ENCODE assay signal across 16 cellular contexts in genomic region chr18:11859282-11859797, GRCh38. TPM values are rescaled to one million over a fixed set of nuclear protein-coding genes. Genes with fewer than 3 reads are reported as not detected.
DNase-seq lines count a peak whose midpoint lies in the region; FAIRE-seq and TF ChIP-seq lines count a peak whose summit lies in the region.
"Had no signal": no experiment of that assay in that cellular context is flagged by ENCODE, and none has a peak within 500 bp of the region (broad histone marks: within the 10 kb centered on the region; RNA-seq: fewer than 3 reads in every experiment).

No MANE protein-coding gene starts in this region.

- H2BK15ac ChIP-seq in H1 (ENCODE audit: low read length) = peak overlapping the region; percentile 94; the same call in 1 of the 2 replicates

- H3K27me3 ChIP-seq in ACC112 (ENCODE audit: insufficient read depth, low read length) = no peaks in the 10 kb centered on the region
- H3K27me3 ChIP-seq in H1 (replicated peaks in 1 of 4; ENCODE audit: control insufficient read depth in 3 of 4, extremely low read depth in 1 of 4, insufficient read depth in 3 of 4, low read length in 3 of 4) = no peaks in the 10 kb centered on the region
- H3K27me3 ChIP-seq in trophoblast cell (ENCODE audit: insufficient read depth, low read length) = no peaks in the 10 kb centered on the region
- H3K27me3 ChIP-seq in MM.1S (replicated peaks; ENCODE audit: insufficient read depth, low read length) = no peaks in the 10 kb centered on the region
- H3K27me3 ChIP-seq: right atrium auricular region had no signal

- H2BK120ac ChIP-seq in H1 (replicated peaks; ENCODE audit: low read depth, low read length) (no peak overlapping the region), trophoblast cell (ENCODE audit: insufficient read depth, low read length, poor library complexity) (peak overlapping the region; percentile 12)

- H3K18ac ChIP-seq in H1 (ENCODE audit: extremely low read depth, low read length) (0 out of 2 replicates have a peak overlapping the region, but pooled peaks have one; percentile 29), trophoblast cell (ENCODE audit: low read length) (no peak overlapping the region)

- H3K27ac ChIP-seq in ACC112 (ENCODE audit: low read depth, low read length) (peak overlapping the region; percentile 97), H1 (ENCODE audit: low read depth, low read length) (no peak overlapping the region), trophoblast cell (ENCODE audit: low read depth, low read length) (no peak overlapping the region), MM.1S (ENCODE audit: low read length) (no peak overlapping the region)
- H3K27ac ChIP-seq: KMS-11, left ventricle myocardium inferior had no signal

- no peak for FAIRE-seq in H1 (lab: Jason Lieb, UNC)

- no peaks in the 10 kb centered on the region for H3K9me3 ChIP-seq in H1 (ENCODE audit: insufficient read depth in 2 of 2, low read depth in 1 of 2, low read length in 1 of 2)
- H3K9me3 ChIP-seq in trophoblast cell (ENCODE audit: insufficient read depth, low read depth, low read length) = no peaks in the 10 kb centered on the region
- no peaks in the 10 kb centered on the region for H3K9me3 ChIP-seq in MM.1S (replicated peaks; ENCODE audit: insufficient read depth, low read length)
- H3K9me3 ChIP-seq: left ventricle myocardium inferior, right atrium auricular region had no signal

- no peaks in the 10 kb centered on the region for H3F3A ChIP-seq in MM.1S (ENCODE audit: insufficient read depth, low read length)

- H3K79me1 ChIP-seq in H1 (ENCODE audit: low read depth, low read length) (no peaks in the 10 kb centered on the region; the same call in 1 of the 2 replicates), trophoblast cell (ENCODE audit: low read length) (peaks cover 18% of the 10 kb centered on the region)

- no peak overlapping the region for H2AFZ ChIP-seq in ACC112 (ENCODE audit: low read length, unreplicated experiment)
- H2AFZ ChIP-seq in H1 (ENCODE audit: low read length) = no peak overlapping the region
- H2AFZ ChIP-seq in trophoblast cell (ENCODE audit: insufficient read depth, low read length, poor library complexity) = peak overlapping the region; percentile 11
- no peak overlapping the region for H2AFZ ChIP-seq in MM.1S (ENCODE audit: low read length)

- H3K79me2 ChIP-seq in ACC112 (ENCODE audit: control insufficient read depth, insufficient read depth, low read length, unreplicated experiment) (peaks cover 3% of the 10 kb centered on the region), H1 (ENCODE audit: control insufficient read depth in 1 of 2, insufficient read depth in 2 of 2, low read length in 2 of 2) (no peaks in the 10 kb centered on the region), trophoblast cell (ENCODE audit: control insufficient read depth, insufficient read depth, low read length, poor library complexity) (no peaks in the 10 kb centered on the region), MM.1S (ENCODE audit: low read length) (no peaks in the 10 kb centered on the region)

- H4K5ac ChIP-seq in H1 (ENCODE audit: insufficient read length, low read depth, low read length) = no peak overlapping the region

- DNase-seq in HT1080 (ENCODE audit: low read depth) (peak; percentile 17), H1 (ENCODE audit: low read depth in 1 of 2, low spot score in 2 of 2) (peak in 1 of 2 experiments; percentile 33), trophoblast cell (peak; percentile 92 to 98), MM.1S (no peak), DMS53 treated with DMSO at 0.1 percent for 48 hours (lab: John Stamatoyannopoulos, UW; ENCODE audit: unreplicated experiment) (no peak)
- DNase-seq in T-helper 2 cell treated with Interferon-gamma antibody and Interleukin-4, amounts not matched to agents 5 μg/mL and 100 μg/mL, for 36 hours (ENCODE audit: low spot score) = no peak
- no peak for DNase-seq in activated CD4-positive, alpha-beta memory T cell treated with anti-CD3 and anti-CD28 coated beads, Interleukin-2, amount 10 ng/mL, durations not matched to agents 7 days and 5 days
- DNase-seq: hippocampal formation; left ventricle myocardium inferior; natural killer cell; NCI-H1436; NCI-H345; stimulated activated naive CD8-positive, alpha-beta T cell treated with anti-CD3 and anti-CD28 coated beads, Interleukin-15, amount 100 ng/mL, for 72 hours had no signal

- H3K56ac ChIP-seq in H1 (replicated peaks; ENCODE audit: insufficient read length, low read depth, low read length) = no peak overlapping the region

- H4K91ac ChIP-seq in H1 (replicated peaks; ENCODE audit: insufficient read length, low read length) = no peak overlapping the region
- H4K91ac ChIP-seq in trophoblast cell (ENCODE audit: low read depth, low read length) = peak overlapping the region; percentile 41

- H3K9me3 Mint-ChIP-seq in T-helper 2 cell treated with Interferon-gamma antibody and Interleukin-4, amounts not matched to agents 5 μg/mL and 100 μg/mL, for 36 hours = no peaks in the 10 kb centered on the region
- no peaks in the 10 kb centered on the region for H3K9me3 Mint-ChIP-seq in activated CD4-positive, alpha-beta memory T cell treated with anti-CD3 and anti-CD28 coated beads, Interleukin-2, amount 10 ng/mL, durations not matched to agents 7 days and 5 days
- H3K9me3 Mint-ChIP-seq: natural killer cell; stimulated activated naive CD8-positive, alpha-beta T cell treated with anti-CD3 and anti-CD28 coated beads, Interleukin-15, amount 100 ng/mL, for 72 hours had no signal

- no peak overlapping the region for H3K9ac ChIP-seq in H1 (replicated peaks in 1 of 4; ENCODE audit: extremely low read depth in 1 of 4, low read depth in 3 of 4, low read length in 3 of 4)
- no peak overlapping the region for H3K9ac ChIP-seq in trophoblast cell (ENCODE audit: low read length)
- H3K9ac ChIP-seq in MM.1S (ENCODE audit: low read length) = no peak overlapping the region
- H3K9ac ChIP-seq: KMS-11 had no signal

- H4K20me1 ChIP-seq in H1 (replicated peaks in 1 of 2; ENCODE audit: control insufficient read depth in 1 of 2, insufficient read depth in 2 of 2, low read length in 2 of 2) = no peaks in the 10 kb centered on the region
- H4K20me1 ChIP-seq in MM.1S (ENCODE audit: insufficient read depth, low read length) = no peaks in the 10 kb centered on the region

- H3K36me3 ChIP-seq in ACC112 (ENCODE audit: insufficient read depth, low read length) (no peaks in the 10 kb centered on the region), H1 (ENCODE audit: control insufficient read depth in 2 of 4, insufficient read depth in 4 of 4, low read length in 3 of 4) (no peaks in the 10 kb centered on the region), trophoblast cell (ENCODE audit: control insufficient read depth in 1 of 2, insufficient read depth in 2 of 2, low read length in 2 of 2) (no peaks in the 10 kb centered on the region), MM.1S (replicated peaks; ENCODE audit: insufficient read depth, low read length) (no peaks in the 10 kb centered on the region)
- H3K36me3 ChIP-seq: right atrium auricular region had no signal

- no peaks in the 10 kb centered on the region for H3K9me2 ChIP-seq in MM.1S (replicated peaks; ENCODE audit: insufficient read depth, low read length)

- H3K4me3 Mint-ChIP-seq in T-helper 2 cell treated with Interferon-gamma antibody and Interleukin-4, amounts not matched to agents 5 μg/mL and 100 μg/mL, for 36 hours = no peak overlapping the region
- H3K4me3 Mint-ChIP-seq in activated CD4-positive, alpha-beta memory T cell treated with anti-CD3 and anti-CD28 coated beads, Interleukin-2, amount 10 ng/mL, durations not matched to agents 7 days and 5 days = no peak overlapping the region
- H3K4me3 Mint-ChIP-seq: natural killer cell; stimulated activated naive CD8-positive, alpha-beta T cell treated with anti-CD3 and anti-CD28 coated beads, Interleukin-15, amount 100 ng/mL, for 72 hours had no signal

- CTCF ChIA-PET in H1 (lab: Charles Lee; ENCODE audit: partially characterized antibody) = interaction anchor here (0.5 to 1.4 kb wide), 4 partner anchors 9 to 265 kb away, joined by 3 to 6 read pairs (median 4); no protein-coding TSS in a partner anchor
- CTCF ChIA-PET in activated CD4-positive, alpha-beta memory T cell treated with anti-CD3 and anti-CD28 coated beads, Interleukin-2, amount 10 ng/mL, durations not matched to agents 7 days and 5 days (lab: Charles Lee) = no interaction called here

- TF ChIP-seq RAD21 in H1 (IDR thresholded peaks at IDR 0.05 in 1 of 2, conservative IDR thresholded peaks at IDR 0.05 in 1 of 2; ENCODE audit: low read depth in 2 of 2, low read length in 2 of 2) = no peak

- H2BK20ac ChIP-seq in H1 (ENCODE audit: low read length) = no peak overlapping the region

- H4K8ac ChIP-seq in H1 (ENCODE audit: extremely low read depth, insufficient read depth, low read length) = no peak overlapping the region
- H4K8ac ChIP-seq in trophoblast cell (ENCODE audit: low read depth, low read length) = no peak overlapping the region

- no peak overlapping the region for H3K27ac Mint-ChIP-seq in T-helper 2 cell treated with Interferon-gamma antibody and Interleukin-4, amounts not matched to agents 5 μg/mL and 100 μg/mL, for 36 hours
- no peak overlapping the region for H3K27ac Mint-ChIP-seq in activated CD4-positive, alpha-beta memory T cell treated with anti-CD3 and anti-CD28 coated beads, Interleukin-2, amount 10 ng/mL, durations not matched to agents 7 days and 5 days
- H3K27ac Mint-ChIP-seq: natural killer cell had no signal

- no peak overlapping the region for H4K12ac ChIP-seq in trophoblast cell (ENCODE audit: low read depth, low read length)

- H3K4ac ChIP-seq in H1 (replicated peaks; ENCODE audit: insufficient read length, low read depth, low read length) (peak overlapping the region; percentile 21), trophoblast cell (ENCODE audit: low read depth, low read length) (no peak overlapping the region)

- POLR2A ChIA-PET in H1 (lab: Charles Lee; ENCODE audit: partially characterized antibody) = interaction anchor here (0.7 to 0.9 kb wide), 2 partner anchors 26 to 90 kb away, joined by 3 to 4 read pairs; no protein-coding TSS in a partner anchor
- POLR2A ChIA-PET in activated CD4-positive, alpha-beta memory T cell treated with anti-CD3 and anti-CD28 coated beads, Interleukin-2, amount 10 ng/mL, durations not matched to agents 7 days and 5 days (lab: Charles Lee) = no interaction called here

- peak overlapping the region; percentile 7; the same call in 1 of the 2 replicates for H3K4me3 ChIP-seq in ACC112 (ENCODE audit: low read depth, low read length)
- H3K4me3 ChIP-seq in H1 (ENCODE audit: extremely low read depth in 1 of 4, insufficient read depth in 2 of 4, low read depth in 3 of 4, low read length in 4 of 4) = no peak overlapping the region
- H3K4me3 ChIP-seq in trophoblast cell (ENCODE audit: low read depth, low read length) = no peak overlapping the region
- no peak overlapping the region for H3K4me3 ChIP-seq in MM.1S (ENCODE audit: low read length)
- H3K4me3 ChIP-seq: left ventricle myocardium inferior, right atrium auricular region had no signal

- TF ChIP-seq EP300 in H1 (IDR thresholded peaks at IDR 0.05; ENCODE audit: borderline replicate concordance in 1 of 2, low read depth in 2 of 2, low read length in 2 of 2) = no peak

- H3K23ac ChIP-seq in H1 (ENCODE audit: insufficient read length) = no peak overlapping the region
- no peak overlapping the region for H3K23ac ChIP-seq in trophoblast cell (ENCODE audit: low read length)

- H3K4me1 ChIP-seq in ACC112 (ENCODE audit: control insufficient read depth, insufficient read depth, low read length, unreplicated experiment) = peaks cover 54% of the 10 kb centered on the region
- H3K4me1 ChIP-seq in H1 (replicated peaks in 1 of 4; ENCODE audit: control insufficient read depth in 3 of 4, insufficient read depth in 4 of 4, low read length in 3 of 4) = peaks cover 0 to 10% (median 8%) of the 10 kb centered on the region in 4 experiments; a peak in 5 of 7 replicates
- peaks cover 13 to 23% of the 10 kb centered on the region in 2 experiments for H3K4me1 ChIP-seq in trophoblast cell (ENCODE audit: control insufficient read depth in 1 of 2, insufficient read depth in 2 of 2, low read length in 2 of 2)
- H3K4me1 ChIP-seq in MM.1S (ENCODE audit: low read length) = no peaks in the 10 kb centered on the region

- peaks cover 13% of the 10 kb centered on the region for H3K4me1 Mint-ChIP-seq in T-helper 2 cell treated with Interferon-gamma antibody and Interleukin-4, amounts not matched to agents 5 μg/mL and 100 μg/mL, for 36 hours (ENCODE audit: low read depth)
- peaks cover 10% of the 10 kb centered on the region for H3K4me1 Mint-ChIP-seq in activated CD4-positive, alpha-beta memory T cell treated with anti-CD3 and anti-CD28 coated beads, Interleukin-2, amount 10 ng/mL, durations not matched to agents 7 days and 5 days

- WGBS in H1 (ENCODE audit: extremely low coverage in 1 of 2, insufficient coverage in 1 of 2, insufficient read length in 1 of 2, insufficient replicate concordance in 2 of 2, low coverage in 1 of 2, low lambda C conversion rate in 2 of 2, missing lambda C conversion rate in 1 of 2), 2 experiments = 95% methylated on average over 4 of the region's 6 CpGs; no CpG with 5 or more reads in 1 of the 2 experiments
- WGBS in trophoblast cell (ENCODE audit: extremely low coverage, insufficient coverage, insufficient read length) = no CpG with 5 or more reads among the region's 6 CpGs

- H2BK5ac ChIP-seq in H1 (ENCODE audit: low read depth, low read length) = 0 out of 2 replicates have a peak overlapping the region, but pooled peaks have one; percentile 52
- no peak overlapping the region for H2BK5ac ChIP-seq in trophoblast cell (ENCODE audit: low read depth, low read length, poor library complexity)

- no peak overlapping the region for H2AK5ac ChIP-seq in H1 (ENCODE audit: low read depth, low read length)
- no peak overlapping the region for H2AK5ac ChIP-seq in trophoblast cell (ENCODE audit: low read length)

- H3K27me3 Mint-ChIP-seq in T-helper 2 cell treated with Interferon-gamma antibody and Interleukin-4, amounts not matched to agents 5 μg/mL and 100 μg/mL, for 36 hours (ENCODE audit: low read depth) = no peaks in the 10 kb centered on the region
- H3K27me3 Mint-ChIP-seq in activated CD4-positive, alpha-beta memory T cell treated with anti-CD3 and anti-CD28 coated beads, Interleukin-2, amount 10 ng/mL, durations not matched to agents 7 days and 5 days = peaks cover under 1% of the 10 kb centered on the region
- H3K27me3 Mint-ChIP-seq: stimulated activated naive CD8-positive, alpha-beta T cell treated with anti-CD3 and anti-CD28 coated beads, Interleukin-15, amount 100 ng/mL, for 72 hours had no signal

- H3K4me2 ChIP-seq in H1 (ENCODE audit: insufficient read depth in 1 of 2, low read depth in 2 of 2, low read length in 2 of 2) = no peak overlapping the region
- no peak overlapping the region for H3K4me2 ChIP-seq in trophoblast cell (ENCODE audit: low read length)
- H3K4me2 ChIP-seq in MM.1S (ENCODE audit: low read depth, low read length) = no peak overlapping the region
- H3K4me2 ChIP-seq: KMS-11 had no signal

- peaks cover 3% of the 10 kb centered on the region; the same call in 1 of the 2 replicates for H3K23me2 ChIP-seq in H1 (ENCODE audit: low read depth, low read length)

- H3K14ac ChIP-seq in H1 (ENCODE audit: insufficient read length) (no peak overlapping the region), trophoblast cell (ENCODE audit: low read length) (no peak overlapping the region)

- H2BK12ac ChIP-seq in H1 (ENCODE audit: low read depth, low read length) = peak overlapping the region; percentile 68
- H2BK12ac ChIP-seq in trophoblast cell (ENCODE audit: low read length) = peak overlapping the region; percentile 37

- TF ChIP-seq POLR2A in H1 (IDR thresholded peaks at IDR 0.05; ENCODE audit: control extremely low read depth in 1 of 2, low read depth in 2 of 2, low read length in 2 of 2) = no peak

- no peaks in the 10 kb centered on the region for H3K36me3 Mint-ChIP-seq in T-helper 2 cell treated with Interferon-gamma antibody and Interleukin-4, amounts not matched to agents 5 μg/mL and 100 μg/mL, for 36 hours (ENCODE audit: low read depth)
- no peaks in the 10 kb centered on the region for H3K36me3 Mint-ChIP-seq in activated CD4-positive, alpha-beta memory T cell treated with anti-CD3 and anti-CD28 coated beads, Interleukin-2, amount 10 ng/mL, durations not matched to agents 7 days and 5 days (ENCODE audit: low read depth)
- H3K36me3 Mint-ChIP-seq: natural killer cell had no signal

- TF ChIP-seq CTCF in H1 (IDR thresholded peaks at IDR 0.05; ENCODE audit: control extremely low read depth in 1 of 3, insufficient read depth in 1 of 3, low read depth in 1 of 3, low read length in 3 of 3) (no peak), MM.1S (IDR thresholded peaks at IDR 0.05; ENCODE audit: low read length) (no peak)

RNA-seq across cellular contexts. Expression of gene CHMP1B, which starts 8.1 kb away (rescaled TPM):
- total RNA-seq in HT1080 (2014; rRNA removed; shearing (Covaris generic)) = 24.9 and 31.4 TPM in 2 replicates
- 51.6 and 58.4 TPM in 2 replicates for polyA plus RNA-seq in HT1080 (2015; cell fraction: cytosol; rRNA removed)
- polyA plus RNA-seq in HT1080 (2015; cell fraction: nucleus; rRNA removed) = 36.9 and 37.2 TPM in 2 replicates
- 42.8 and 43.2 TPM in 2 replicates for total RNA-seq in H1 (2021; fragmentation: NEBNext Ultra II Directional; extraction: Animal tissue kit (Norgen Biotek cat#: 25700))
- polyA plus RNA-seq in H1 (2011; rRNA removed) = 30.5 and 32.3 TPM in 2 replicates
- polyA plus RNA-seq in H1 (2011; cell fraction: cytosol; rRNA removed) = 47.4 TPM
- 20.3 TPM for polyA plus RNA-seq in H1 (2011; cell fraction: nucleus; rRNA removed)
- 31.2 to 43.4 TPM (median 35.0 TPM) in 4 replicates for polyA plus RNA-seq in H1 (2012, experiment 1 of 2)
- 9.4 TPM for polyA plus RNA-seq in H1 (2012, experiment 2 of 2)
- polyA plus RNA-seq in H1 (2013, experiment 1 of 2) = 30.5 TPM
- 30.2 TPM for polyA plus RNA-seq in H1 (2013, experiment 2 of 2)
- polyA minus RNA-seq in H1 (2011; rRNA and poly(A)+ RNA removed) = 20.1 and 22.6 TPM in 2 replicates
- 14.7 TPM for polyA minus RNA-seq in H1 (2011; cell fraction: cytosol; rRNA and poly(A)+ RNA removed)
- 16.3 TPM for polyA minus RNA-seq in H1 (2011; cell fraction: nucleus; rRNA and poly(A)+ RNA removed)
- 34.8 and 35.1 TPM in 2 replicates for polyA plus RNA-seq in trophoblast cell (2013)
- 10 to 100 TPM; 26.8 to 28.0 TPM for total RNA-seq in activated CD4-positive, alpha-beta memory T cell treated with anti-CD3 and anti-CD28 coated beads, Interleukin-2, amount 10 ng/mL, durations not matched to agents 7 days and 5 days

RNA-seq across cellular contexts. Expression of gene MPPE1, which starts 48.8 kb away (rescaled TPM):
- 18.1 and 19.4 TPM in 2 replicates for total RNA-seq in HT1080 (2014; rRNA removed; shearing (Covaris generic))
- 15.7 and 18.6 TPM in 2 replicates for polyA plus RNA-seq in HT1080 (2015; cell fraction: cytosol; rRNA removed)
- 38.6 and 43.0 TPM in 2 replicates for polyA plus RNA-seq in HT1080 (2015; cell fraction: nucleus; rRNA removed)
- total RNA-seq in H1 (2021; fragmentation: NEBNext Ultra II Directional; extraction: Animal tissue kit (Norgen Biotek cat#: 25700)) = 20.9 and 22.1 TPM in 2 replicates
- polyA plus RNA-seq in H1 (2011; rRNA removed) = 13.1 and 13.7 TPM in 2 replicates
- polyA plus RNA-seq in H1 (2011; cell fraction: cytosol; rRNA removed) = 16.8 TPM
- 38.3 TPM for polyA plus RNA-seq in H1 (2011; cell fraction: nucleus; rRNA removed)
- polyA plus RNA-seq in H1 (2012, experiment 1 of 2) = 18.6 to 29.5 TPM (median 24.5 TPM) in 4 replicates
- polyA plus RNA-seq in H1 (2012, experiment 2 of 2) = 7.4 TPM
- polyA plus RNA-seq in H1 (2013, experiment 1 of 2) = 17.2 TPM
- 16.3 TPM for polyA plus RNA-seq in H1 (2013, experiment 2 of 2)
- polyA minus RNA-seq in H1 (2011; rRNA and poly(A)+ RNA removed) = 10.2 and 15.1 TPM in 2 replicates
- polyA minus RNA-seq in H1 (2011; cell fraction: cytosol; rRNA and poly(A)+ RNA removed) = 11.2 TPM
- 28.3 TPM for polyA minus RNA-seq in H1 (2011; cell fraction: nucleus; rRNA and poly(A)+ RNA removed)
- polyA plus RNA-seq in trophoblast cell (2013) = 8.7 and 9.5 TPM in 2 replicates
- total RNA-seq in activated CD4-positive, alpha-beta memory T cell treated with anti-CD3 and anti-CD28 coated beads, Interleukin-2, amount 10 ng/mL, durations not matched to agents 7 days and 5 days = 10 to 100 TPM; 51.0 to 54.4 TPM

Comparison
In these comparisons a context has a peak if more than half of its experiments do, and no peak if none do; other contexts are left out.
1. DNase-seq: peak in HT1080 (single experiment) and trophoblast cell (2 of 2); none in T-helper 2 cell treated with Interferon-gamma antibody and Interleukin-4, amounts not matched to agents 5 μg/mL and 100 μg/mL, for 36 hours (single experiment), MM.1S (single experiment), activated CD4-positive, alpha-beta memory T cell treated with anti-CD3 and anti-CD28 coated beads, Interleukin-2, amount 10 ng/mL, durations not matched to agents 7 days and 5 days (single experiment) and DMS53 treated with DMSO at 0.1 percent for 48 hours (single experiment).